27 cellular contexts compared by ENCODE assay signal in the genomic region with DNA sequence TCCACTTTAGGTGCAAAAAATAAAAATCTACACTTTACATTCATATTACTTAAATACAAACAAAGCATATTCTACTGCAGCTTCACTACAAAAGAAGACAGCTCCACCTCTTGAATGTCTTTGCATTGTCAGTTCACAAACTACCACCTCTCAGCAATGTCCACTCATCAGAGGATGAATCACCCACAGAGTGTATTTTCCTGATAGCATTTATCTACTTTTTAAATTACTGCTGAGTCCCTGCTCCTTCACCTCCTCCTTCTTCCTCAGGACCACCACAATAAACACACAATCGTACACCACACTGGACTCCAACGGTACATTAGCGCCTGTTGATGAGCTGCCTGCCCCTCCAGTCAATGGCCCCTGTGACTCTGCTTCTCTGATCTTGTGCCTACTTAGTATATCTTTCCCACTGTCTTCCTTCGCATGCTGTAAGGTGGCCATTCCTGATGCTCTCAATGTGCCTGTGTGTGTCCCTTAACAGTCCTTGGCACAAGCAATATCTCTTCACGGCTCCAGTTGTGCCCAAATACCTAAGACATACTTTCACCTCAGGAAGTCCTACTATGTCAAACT.
"Had no signal": no experiment of that assay in that cellular context is flagged by ENCODE, and none has a peak within 500 bp of the region (broad histone marks: within the 10 kb centered on the region; RNA-seq: fewer than 3 reads in every experiment).

No MANE protein-coding gene starts in this region.

- H3K79me2 ChIP-seq: hepatocyte had no signal

- H3K4me2 ChIP-seq: hepatocyte, neural progenitor cell had no signal

- H3K36me3 ChIP-seq: gastroesophageal sphincter, heart left ventricle, left lung, prostate gland, right atrium auricular region, thoracic aorta, tibial nerve, upper lobe of left lung had no signal

- H3K4me1 Mint-ChIP-seq: mesothelial cell of epicardium; naive B cell; stimulated activated naive B cell treated with anti-CD40 and anti-IgM and Interleukin-4, amounts not matched to agents 10 μg/mL and 1 μg/mL and 100 μg/mL, for 72 hours had no signal

- H3K27ac Mint-ChIP-seq: effector memory CD8-positive, alpha-beta T cell; mesothelial cell of epicardium; naive B cell; natural killer cell treated with Interleukin-12 subunit alpha and Interleukin-12 subunit beta and Interleukin-15 and Interleukin-18, amount 100 ng/mL, for 72 hours; neural progenitor cell; stimulated activated naive B cell treated with anti-CD40 and anti-IgM and Interleukin-4, amounts not matched to agents 10 μg/mL and 1 μg/mL and 100 μg/mL, for 72 hours; stimulated activated naive CD8-positive, alpha-beta T cell treated with anti-CD3 and anti-CD28 coated beads, Interleukin-15, Interleukin-2, amounts not matched to agents 100 ng/mL and 50 ng/mL, for 24 hours had no signal

- ATAC-seq: effector memory CD8-positive, alpha-beta T cell; esophagus mucosa; gastroesophageal sphincter; heart left ventricle; left lung; mucosa of descending colon; natural killer cell treated with Interleukin-12 subunit alpha and Interleukin-12 subunit beta and Interleukin-15 and Interleukin-18, amount 100 ng/mL, for 72 hours; sciatic nerve; stimulated activated naive B cell treated with anti-CD40 and anti-IgM and Interleukin-4, amounts not matched to agents 10 μg/mL and 1 μg/mL and 100 μg/mL, for 72 hours had no signal

- H3K4me3 ChIP-seq: gastroesophageal sphincter, heart left ventricle, hepatocyte, left lung, mucosa of descending colon, neural progenitor cell, prostate gland, right atrium auricular region, thoracic aorta, tibial nerve, upper lobe of left lung had no signal

- H3K9me3 Mint-ChIP-seq: effector memory CD8-positive, alpha-beta T cell; mesothelial cell of epicardium; natural killer cell treated with Interleukin-12 subunit alpha and Interleukin-12 subunit beta and Interleukin-15 and Interleukin-18, amount 100 ng/mL, for 72 hours; neural progenitor cell; stimulated activated naive B cell treated with anti-CD40 and anti-IgM and Interleukin-4, amounts not matched to agents 10 μg/mL and 1 μg/mL and 100 μg/mL, for 72 hours; stimulated activated naive CD8-positive, alpha-beta T cell treated with anti-CD3 and anti-CD28 coated beads, Interleukin-15, Interleukin-2, amounts not matched to agents 100 ng/mL and 50 ng/mL, for 24 hours had no signal

- H3K9me3 ChIP-seq: gastroesophageal sphincter, heart left ventricle, left lung, mucosa of descending colon, prostate gland, right atrium auricular region, thoracic aorta, tibial nerve, upper lobe of left lung had no signal

- H3K4me3 Mint-ChIP-seq: effector memory CD8-positive, alpha-beta T cell; mesothelial cell of epicardium; naive B cell; natural killer cell treated with Interleukin-12 subunit alpha and Interleukin-12 subunit beta and Interleukin-15 and Interleukin-18, amount 100 ng/mL, for 72 hours; neural progenitor cell; stimulated activated naive B cell treated with anti-CD40 and anti-IgM and Interleukin-4, amounts not matched to agents 10 μg/mL and 1 μg/mL and 100 μg/mL, for 72 hours; stimulated activated naive CD8-positive, alpha-beta T cell treated with anti-CD3 and anti-CD28 coated beads, Interleukin-15, Interleukin-2, amounts not matched to agents 100 ng/mL and 50 ng/mL, for 24 hours had no signal

- H3K9ac ChIP-seq: neural progenitor cell had no signal

- DNase-seq: cortex of kidney; effector memory CD8-positive, alpha-beta T cell; foreskin fibroblast; heart left ventricle; kidney; left cardiac atrium; left lung; mesenchymal stem cell; mucosa of descending colon; naive B cell; stimulated activated CD4-positive, alpha-beta T cell treated with anti-CD3 and anti-CD28 coated beads, Interleukin-4, amount 100 ng/mL, for 4 hours; stimulated activated naive B cell treated with anti-CD40 and anti-IgM and Interleukin-4, amounts not matched to agents 10 μg/mL and 1 μg/mL and 100 μg/mL, for 72 hours; upper lobe of left lung had no signal

- H3K27me3 ChIP-seq: gastroesophageal sphincter, heart left ventricle, hepatocyte, left lung, neural progenitor cell, right atrium auricular region, tibial nerve, upper lobe of left lung had no signal

- H2AFZ ChIP-seq: hepatocyte, neural progenitor cell had no signal

- FAIRE-seq: endometrium, kidney, urothelium cell line had no signal

- H3K36me3 Mint-ChIP-seq: naive B cell; natural killer cell treated with Interleukin-12 subunit alpha and Interleukin-12 subunit beta and Interleukin-15 and Interleukin-18, amount 100 ng/mL, for 72 hours; stimulated activated naive B cell treated with anti-CD40 and anti-IgM and Interleukin-4, amounts not matched to agents 10 μg/mL and 1 μg/mL and 100 μg/mL, for 72 hours had no signal

- H3K4me1 ChIP-seq: gastroesophageal sphincter, heart left ventricle, left lung, neural progenitor cell, prostate gland, right atrium auricular region, tibial nerve, upper lobe of left lung had no signal

- H3K27ac ChIP-seq: gastroesophageal sphincter, heart left ventricle, hepatocyte, left lung, neural progenitor cell, prostate gland, right atrium auricular region, thoracic aorta, tibial nerve, upper lobe of left lung had no signal
